ENCODE assay signal across 22 cellular contexts in genomic region chr13:113542751-113543424, GRCh38.
"Had no signal": no experiment of that assay in that cellular context is flagged by ENCODE, and none has a peak within 500 bp of the region (broad histone marks: within the 10 kb centered on the region; RNA-seq: fewer than 3 reads in every experiment).

No MANE protein-coding gene starts in this region.

- H3K4me3 Mint-ChIP-seq: activated CD4-positive, alpha-beta T cell treated with anti-CD3 and anti-CD28 coated beads, Interleukin-2, amount 10 ng/mL, durations not matched to agents 24 days and 14 days; activated CD8-positive, alpha-beta T cell treated with anti-CD3 and anti-CD28 coated beads for 36 hours; activated naive CD8-positive, alpha-beta T cell treated with anti-CD3 and anti-CD28 coated beads, Interleukin-2, amount 10 ng/mL, durations not matched to agents 7 days and 5 days; activated T-cell treated with anti-CD3 and anti-CD28 coated beads, Interleukin-2, amount 50 U/mL, for 24 hours; memory B cell; T-cell; type B pancreatic cell had no signal

- H3K4me1 Mint-ChIP-seq: activated CD4-positive, alpha-beta T cell treated with anti-CD3 and anti-CD28 coated beads, Interleukin-2, amount 10 ng/mL, durations not matched to agents 24 days and 14 days; memory B cell had no signal

- ATAC-seq: activated CD8-positive, alpha-beta T cell treated with anti-CD3 and anti-CD28 coated beads for 36 hours; body of pancreas; foreskin keratinocyte; pancreas; T-cell had no signal

- H3K27me3 Mint-ChIP-seq: activated CD4-positive, alpha-beta T cell treated with anti-CD3 and anti-CD28 coated beads, Interleukin-2, amount 10 ng/mL, durations not matched to agents 24 days and 14 days; activated CD8-positive, alpha-beta T cell treated with anti-CD3 and anti-CD28 coated beads for 36 hours; activated naive CD8-positive, alpha-beta T cell treated with anti-CD3 and anti-CD28 coated beads, Interleukin-2, amount 10 ng/mL, durations not matched to agents 7 days and 5 days; activated T-cell treated with anti-CD3 and anti-CD28 coated beads, Interleukin-2, amount 50 U/mL, for 24 hours; memory B cell; T-cell; type B pancreatic cell had no signal

- FAIRE-seq: pancreas had no signal

- H3K27ac ChIP-seq: colonic mucosa, foreskin keratinocyte, left ventricle myocardium inferior, pancreas, stomach had no signal

- H3K27me3 ChIP-seq: body of pancreas, colonic mucosa, foreskin keratinocyte, pancreas, stomach had no signal

- H3K4me1 ChIP-seq: colonic mucosa, foreskin keratinocyte, pancreas had no signal

- H3K4me3 ChIP-seq: body of pancreas, colonic mucosa, left ventricle myocardium inferior, pancreas, stomach had no signal

- H3K36me3 ChIP-seq: colonic mucosa had no signal

- H3K9me3 ChIP-seq: body of pancreas, colonic mucosa, left ventricle myocardium inferior, pancreas had no signal

- H3K27ac Mint-ChIP-seq: activated CD4-positive, alpha-beta T cell treated with anti-CD3 and anti-CD28 coated beads, Interleukin-2, amount 10 ng/mL, durations not matched to agents 24 days and 14 days; activated CD8-positive, alpha-beta T cell treated with anti-CD3 and anti-CD28 coated beads for 36 hours; activated naive CD8-positive, alpha-beta T cell treated with anti-CD3 and anti-CD28 coated beads, Interleukin-2, amount 10 ng/mL, durations not matched to agents 7 days and 5 days; activated T-cell treated with anti-CD3 and anti-CD28 coated beads, Interleukin-2, amount 50 U/mL, for 24 hours; activated T-helper 2 cell treated with anti-CD3 and anti-CD28 coated beads, Interferon-gamma antibody, Interleukin-2, Interleukin-4, amounts not matched to agents 10 μg/mL and 5 μg/mL and 100 μg/mL, durations not matched to agents 14 hours and 24 hours and 36 hours; memory B cell; T-cell; type B pancreatic cell had no signal

- H3K9me3 Mint-ChIP-seq: activated CD4-positive, alpha-beta T cell treated with anti-CD3 and anti-CD28 coated beads, Interleukin-2, amount 10 ng/mL, durations not matched to agents 24 days and 14 days; activated T-helper 2 cell treated with anti-CD3 and anti-CD28 coated beads, Interferon-gamma antibody, Interleukin-2, Interleukin-4, amounts not matched to agents 10 μg/mL and 5 μg/mL and 100 μg/mL, durations not matched to agents 14 hours and 24 hours and 36 hours; memory B cell; T-cell had no signal

- DNase-seq: activated CD4-positive, alpha-beta T cell treated with anti-CD3 and anti-CD28 coated beads, Interleukin-2, amount 10 ng/mL, durations not matched to agents 24 days and 14 days; activated CD4-positive, CD25-positive, alpha-beta regulatory T cell; activated CD8-positive, alpha-beta T cell treated with anti-CD3 and anti-CD28 coated beads for 36 hours; activated naive CD4-positive, alpha-beta T cell treated with Interleukin-2 at 50 U/mL for 16 hours; activated naive CD8-positive, alpha-beta T cell treated with anti-CD3 and anti-CD28 coated beads, Interleukin-2, amount 10 ng/mL, durations not matched to agents 7 days and 5 days; activated T-cell treated with anti-CD3 and anti-CD28 coated beads, Interleukin-2, amount 50 U/mL, for 24 hours; amygdala; caudate nucleus; colonic mucosa; foreskin keratinocyte; hippocampal formation; left ventricle myocardium inferior; pancreas; stimulated activated CD4-positive, alpha-beta T cell treated with anti-CD3 and anti-CD28 coated beads, Interleukin-12 subunit alpha, Interleukin-12 subunit beta, amount 100 ng/mL, for 4 hours; stimulated activated CD4-positive, alpha-beta T cell treated with anti-CD3 and anti-CD28 coated beads, Interleukin-1b, Interleukin-23, amount 100 ng/mL, for 48 hours; stomach; T-cell; T-helper 9 cell had no signal
